ENCODE assay signal across 9 cellular contexts in the genomic region with DNA sequence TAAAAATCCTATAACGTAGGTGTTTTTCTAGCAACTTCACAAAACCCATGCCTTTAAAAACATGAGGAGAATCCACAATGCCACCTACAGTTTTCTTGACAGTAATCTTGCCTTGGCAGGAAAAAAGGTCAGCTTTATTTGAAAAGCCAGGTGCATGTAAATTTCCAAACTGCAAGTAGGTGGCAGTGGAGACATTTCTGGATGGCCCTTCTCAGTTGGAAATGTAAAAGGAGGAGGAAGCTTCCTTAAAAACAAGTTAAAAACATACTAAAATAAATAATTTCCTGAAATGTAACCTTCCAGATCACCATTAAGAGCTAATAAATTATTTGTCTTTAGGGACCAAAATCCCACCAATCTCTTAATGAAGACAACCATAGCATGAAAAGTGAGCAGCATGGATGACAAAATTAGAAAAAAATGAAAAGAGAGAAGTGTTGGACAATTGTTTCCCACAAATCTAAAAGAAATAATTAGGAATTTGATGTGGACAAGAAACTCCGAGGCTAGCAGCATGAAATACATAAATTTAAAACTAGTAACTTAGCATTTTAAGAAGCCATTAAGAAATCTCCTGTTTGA.
DNase-seq lines count a peak whose midpoint lies in the region; ATAC-seq, FAIRE-seq and TF ChIP-seq lines count a peak whose summit lies in the region.
"Had no signal": no experiment of that assay in that cellular context is flagged by ENCODE, and none has a peak within 500 bp of the region (broad histone marks: within the 10 kb centered on the region; RNA-seq: fewer than 3 reads in every experiment).

No MANE protein-coding gene starts in this region.

- H3K9me3 Mint-ChIP-seq in endodermal cell = no peaks in the 10 kb centered on the region
- no peaks in the 10 kb centered on the region for H3K9me3 Mint-ChIP-seq in activated CD4-positive, alpha-beta T cell treated with anti-CD3 and anti-CD28 coated beads for 36 hours (ENCODE audit: low read depth)
- H3K9me3 Mint-ChIP-seq: central memory CD8-positive, alpha-beta T cell had no signal

- no peak overlapping the region for H3K4me3 Mint-ChIP-seq in endodermal cell
- no peak overlapping the region for H3K4me3 Mint-ChIP-seq in activated CD4-positive, alpha-beta T cell treated with anti-CD3 and anti-CD28 coated beads for 36 hours
- H3K4me3 Mint-ChIP-seq: central memory CD8-positive, alpha-beta T cell had no signal

- no peak overlapping the region for H3K27ac Mint-ChIP-seq in endodermal cell
- no peak overlapping the region for H3K27ac Mint-ChIP-seq in activated CD4-positive, alpha-beta T cell treated with anti-CD3 and anti-CD28 coated beads for 36 hours

- CTCF ChIA-PET in activated CD4-positive, alpha-beta T cell treated with anti-CD3 and anti-CD28 coated beads for 36 hours (lab: Charles Lee) = interaction anchor here (0.6 to 2.2 kb wide), 23 partner anchors 8 to 359 kb away, joined by 3 to 10 read pairs (median 4); a partner anchor contains a TSS

- H3K4me3 ChIP-seq in right atrium auricular region = no peak overlapping the region
- no peak overlapping the region for H3K4me3 ChIP-seq in endodermal cell (ENCODE audit: low read length)
- no peak overlapping the region for H3K4me3 ChIP-seq in small intestine (ENCODE audit: low read depth in 1 of 2, low read length in 2 of 2)

- no peak overlapping the region for H3K27ac ChIP-seq in right atrium auricular region
- H3K27ac ChIP-seq in endodermal cell (ENCODE audit: low read depth, low read length) = no peak overlapping the region
- H3K27ac ChIP-seq in small intestine (ENCODE audit: low read depth in 1 of 2, low read length in 1 of 2) = no peak overlapping the region

- H3K27me3 Mint-ChIP-seq in endodermal cell (ENCODE audit: insufficient read depth) = peaks cover 1% of the 10 kb centered on the region
- no peaks in the 10 kb centered on the region for H3K27me3 Mint-ChIP-seq in activated CD4-positive, alpha-beta T cell treated with anti-CD3 and anti-CD28 coated beads for 36 hours
- H3K27me3 Mint-ChIP-seq: central memory CD8-positive, alpha-beta T cell had no signal

- intact Hi-C loops in Right ventricle myocardium inferior (cut with DNase I) = loop anchor here (5.0 kb wide), 1 partner anchor 358 kb away; a partner anchor contains a TSS
- intact Hi-C loops in activated CD4-positive, alpha-beta T cell treated with anti-CD3 and anti-CD28 coated beads for 36 hours (cut with DNase I, micrococcal nuclease) = loop anchor here (2.0 to 5.0 kb wide), 2 partner anchors 332 to 333 kb away; a partner anchor contains a TSS

- no peak for FAIRE-seq in small intestine (lab: Jason Lieb, UNC)

- 0 to 21% methylated on average over 1 to 2 of the region's 2 CpGs for WGBS in endodermal cell (ENCODE audit: insufficient coverage in 1 of 2, insufficient read length in 1 of 2), 2 experiments
- 17 to 40% (median 34%) methylated on average over 2 of the region's 2 CpGs for WGBS in small intestine, 3 donors

- H3K27me3 ChIP-seq in right atrium auricular region = no peaks in the 10 kb centered on the region
- no peaks in the 10 kb centered on the region for H3K27me3 ChIP-seq in endodermal cell (ENCODE audit: control insufficient read depth, insufficient read depth, low read length, poor library complexity, severe bottlenecking)
- no peaks in the 10 kb centered on the region for H3K27me3 ChIP-seq in small intestine (ENCODE audit: control insufficient read depth in 2 of 2, insufficient read depth in 2 of 2, low read length in 2 of 2)

- peak; percentile 15 to 56 for TF ChIP-seq CTCF in right atrium auricular region (IDR thresholded peaks at IDR 0.05)
- peak; percentile 83 for TF ChIP-seq CTCF in endodermal cell (conservative IDR thresholded peaks at IDR 0.05)

- no peaks in the 10 kb centered on the region for H3K9me3 ChIP-seq in right atrium auricular region
- H3K9me3 ChIP-seq in endodermal cell (ENCODE audit: control insufficient read depth, low read length) = no peaks in the 10 kb centered on the region
- no peaks in the 10 kb centered on the region for H3K9me3 ChIP-seq in small intestine (ENCODE audit: control insufficient read depth, low read depth)

- H3K9ac ChIP-seq in endodermal cell (ENCODE audit: extremely low read depth, low read length, poor library complexity, severe bottlenecking) = no peak overlapping the region

- POLR2A ChIA-PET in activated CD4-positive, alpha-beta T cell treated with anti-CD3 and anti-CD28 coated beads for 36 hours (lab: Charles Lee) = no interaction called here

- H3K36me3 ChIP-seq in right atrium auricular region = no peaks in the 10 kb centered on the region
- no peaks in the 10 kb centered on the region for H3K36me3 ChIP-seq in endodermal cell (ENCODE audit: control insufficient read depth, insufficient read depth, low read length)
- no peaks in the 10 kb centered on the region for H3K36me3 ChIP-seq in small intestine (ENCODE audit: control insufficient read depth in 2 of 2, insufficient read depth in 2 of 2, low read length in 2 of 2)

- no peak for ATAC-seq in Right ventricle myocardium inferior
- no peak for ATAC-seq in HG02763 (IDR thresholded peaks at IDR 0.05; ENCODE audit: unreplicated experiment)
- no peak for ATAC-seq in activated CD4-positive, alpha-beta T cell treated with anti-CD3 and anti-CD28 coated beads for 36 hours

- peaks cover 16% of the 10 kb centered on the region for H3K4me1 Mint-ChIP-seq in endodermal cell
- peaks cover 5% of the 10 kb centered on the region for H3K4me1 Mint-ChIP-seq in activated CD4-positive, alpha-beta T cell treated with anti-CD3 and anti-CD28 coated beads for 36 hours

- DNase-seq in right atrium auricular region (ENCODE audit: low spot score) = no peak
- DNase-seq in Right ventricle myocardium inferior (ENCODE audit: missing footprints) = no peak
- DNase-seq in NCI-H526 treated with DMSO at 0.1 percent for 48 hours (lab: John Stamatoyannopoulos, UW) = peak; percentile 36
- peak; percentile 71 for DNase-seq in endodermal cell
- DNase-seq in small intestine = peak; percentile 58
- DNase-seq in globus pallidus (ENCODE audit: low spot score) = no peak
- DNase-seq in activated CD4-positive, alpha-beta T cell treated with anti-CD3 and anti-CD28 coated beads for 36 hours = no peak

- no peaks in the 10 kb centered on the region for H3K36me3 Mint-ChIP-seq in endodermal cell (ENCODE audit: low read depth)
- peaks cover 3% of the 10 kb centered on the region for H3K36me3 Mint-ChIP-seq in activated CD4-positive, alpha-beta T cell treated with anti-CD3 and anti-CD28 coated beads for 36 hours (ENCODE audit: low read depth)

- H3K4me1 ChIP-seq in right atrium auricular region (no peaks in the 10 kb centered on the region), endodermal cell (ENCODE audit: control insufficient read depth, insufficient read depth, low read length) (peaks cover 8% of the 10 kb centered on the region), small intestine (ENCODE audit: control insufficient read depth in 2 of 2, insufficient read depth in 1 of 2, low read depth in 1 of 2, low read length in 1 of 2) (peaks cover 0 to 1% of the 10 kb centered on the region in 2 donors)

Comparison
In these comparisons a context has a peak if more than half of its experiments do, and no peak if none do; other contexts are left out.
1. DNase-seq: peak in NCI-H526 treated with DMSO at 0.1 percent for 48 hours (single experiment), endodermal cell (single experiment) and small intestine (single experiment); none in right atrium auricular region (single experiment), Right ventricle myocardium inferior (single experiment), globus pallidus (single experiment) and activated CD4-positive, alpha-beta T cell treated with anti-CD3 and anti-CD28 coated beads for 36 hours (single experiment).